Comparison of ENCODE assay signal across 17 cellular contexts in the genomic region with DNA sequence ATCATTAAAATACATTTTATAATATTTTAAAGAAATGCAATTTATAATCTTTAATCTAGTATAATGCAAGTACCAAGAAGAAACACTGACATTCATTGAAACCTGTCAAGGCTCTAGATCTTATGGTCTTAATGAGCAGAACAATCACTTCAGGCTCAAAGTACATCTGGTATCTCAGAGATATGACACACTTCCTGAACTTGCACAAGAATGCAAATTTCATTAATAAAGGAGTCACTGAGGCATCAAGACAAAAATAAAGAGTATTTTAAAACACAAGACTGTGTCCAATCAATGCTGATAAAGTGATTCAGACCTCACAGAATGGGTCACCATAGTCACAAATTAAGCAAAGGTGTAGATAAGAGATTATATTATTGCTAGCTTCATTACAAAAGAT.
A peak's percentile ranks its signal among the peaks of the same experiment; 100 is the strongest.
DNase-seq lines count a peak whose midpoint lies in the region; ATAC-seq and TF ChIP-seq lines count a peak whose summit lies in the region.
"Had no signal": no experiment of that assay in that cellular context is flagged by ENCODE, and none has a peak within 500 bp of the region (broad histone marks: within the 10 kb centered on the region; RNA-seq: fewer than 3 reads in every experiment).

No MANE protein-coding gene starts in this region.

- H3K9ac ChIP-seq in BLaER1 treated with 17β-estradiol and CSF1 and Interleukin-3, amounts not matched to agents 10 nM and 100 nM: no peak overlapping the region
- H3K9ac ChIP-seq: KMS-11 had no signal

- H3K4me2 ChIP-seq in BLaER1 treated with 17β-estradiol and CSF1 and Interleukin-3, amounts not matched to agents 10 nM and 100 nM: peak overlapping the region in 7 of 11 experiments; percentile 1 to 63 (median 44); a peak in 9 of 22 replicates
- H3K4me2 ChIP-seq: KMS-11 had no signal

- TF ChIP-seq POLR2A in ovary (IDR thresholded peaks at IDR 0.05): no peak

- no peaks in the 10 kb centered on the region for H3K36me3 ChIP-seq in BLaER1 treated with 17β-estradiol and CSF1 and Interleukin-3, amounts not matched to agents 10 nM and 100 nM
- H3K36me3 ChIP-seq in ovary (no peaks in the 10 kb centered on the region), aorta (ENCODE audit: control insufficient read depth in 1 of 2, insufficient read depth in 2 of 2, low read length in 1 of 2) (no peaks in the 10 kb centered on the region)
- H3K36me3 ChIP-seq: MG63 had no signal

- no peak overlapping the region for H3K4me3 ChIP-seq in BLaER1 treated with 17β-estradiol and CSF1 and Interleukin-3, amounts not matched to agents 10 nM and 100 nM
- no peak overlapping the region for H3K4me3 ChIP-seq in choroid plexus epithelial cell (ENCODE audit: low read depth, low read length)
- H3K4me3 ChIP-seq in ovary: no peak overlapping the region
- no peak overlapping the region for H3K4me3 ChIP-seq in aorta (ENCODE audit: low read length in 2 of 2)
- H3K4me3 ChIP-seq: MG63 had no signal

- DNase-seq in M059J (ENCODE audit: low read depth) (peak; percentile 17), choroid plexus epithelial cell (ENCODE audit: low read depth) (peak; percentile 12), glomerular endothelial cell (ENCODE audit: extremely low read depth, low read depth, low spot score) (peak; percentile 31), ovary (no peak), aorta (no peak), NCI-H82 (lab: John Stamatoyannopoulos, UW) (no peak)
- DNase-seq: Caco-2, GDM1, MG63, NCI-H1417, NCI-H1930, NCI-H2171 treated with DMSO at 0.1 percent for 48 hours, NCI-H510A, SHP77 treated with DMSO at 0.1 percent for 48 hours had no signal

- H3K27ac ChIP-seq in BLaER1 treated with 17β-estradiol and CSF1 and Interleukin-3, amounts not matched to agents 10 nM and 100 nM: peak overlapping the region in 5 of 11 experiments; percentile 28 to 63 (median 41); a peak in 9 of 22 replicates
- H3K27ac ChIP-seq in ovary (no peak overlapping the region), aorta (ENCODE audit: low read depth in 1 of 2, low read length in 2 of 2) (no peak overlapping the region)
- H3K27ac ChIP-seq: KMS-11 had no signal

- TF ChIP-seq CTCF in choroid plexus epithelial cell (conservative IDR thresholded peaks at IDR 0.05; ENCODE audit: low read depth, low read length) (no peak), ovary (IDR thresholded peaks at IDR 0.05) (no peak)

- H4K20me1 ChIP-seq in BLaER1 treated with 17β-estradiol and CSF1 and Interleukin-3, amounts not matched to agents 10 nM and 100 nM: no peaks in the 10 kb centered on the region

- intact Hi-C loops in ovary (cut with DNase I): loop anchor here in 1 of 4 donors (5.0 kb wide), 1 partner anchor 133 kb away; no protein-coding TSS in a partner anchor
- intact Hi-C loops in aorta (cut with DNase I): no loop called here

- ATAC-seq in aorta (ENCODE audit: low FRiP score) (no peak), HG02884 (IDR thresholded peaks at IDR 0.05; ENCODE audit: unreplicated experiment) (no peak)

- no peak for TF ChIP-seq EP300 in ovary (IDR thresholded peaks at IDR 0.05)

- peaks cover 0 to 21% (median 3%) of the 10 kb centered on the region in 10 experiments; a peak in 9 of 20 replicates for H3K4me1 ChIP-seq in BLaER1 treated with 17β-estradiol and CSF1 and Interleukin-3, amounts not matched to agents 10 nM and 100 nM
- H3K4me1 ChIP-seq in ovary (ENCODE audit: insufficient read depth) (no peaks in the 10 kb centered on the region), aorta (ENCODE audit: control insufficient read depth in 1 of 2, insufficient read depth in 2 of 2, low read length in 2 of 2) (no peaks in the 10 kb centered on the region)
- H3K4me1 ChIP-seq: Caco-2 had no signal

- H3K9me3 ChIP-seq in BLaER1 treated with 17β-estradiol and CSF1 and Interleukin-3, amounts not matched to agents 10 nM and 100 nM (replicated peaks in 1 of 11): peaks cover 0 to 18% (median 0%) of the 10 kb centered on the region in 11 experiments; a peak in 6 of 22 replicates
- H3K9me3 ChIP-seq in ovary (peaks cover 0 to 5% of the 10 kb centered on the region in 2 donors), aorta (ENCODE audit: control insufficient read depth, low read length) (no peaks in the 10 kb centered on the region)
- H3K9me3 ChIP-seq: Caco-2, MG63 had no signal

- H3K27me3 ChIP-seq in BLaER1 treated with 17β-estradiol and CSF1 and Interleukin-3, amounts not matched to agents 10 nM and 100 nM: no peaks in the 10 kb centered on the region
- H3K27me3 ChIP-seq in ovary (no peaks in the 10 kb centered on the region), aorta (ENCODE audit: control insufficient read depth in 1 of 2, insufficient read depth in 2 of 2, low read length in 1 of 2) (no peaks in the 10 kb centered on the region)
- H3K27me3 ChIP-seq: MG63 had no signal

Comparison
In these comparisons a context has a peak if more than half of its experiments do, and no peak if none do; other contexts are left out.
1. DNase-seq: peak in M059J (single experiment), choroid plexus epithelial cell (single experiment) and glomerular endothelial cell (single experiment); none in ovary (0 of 5), aorta (0 of 2) and NCI-H82 (single experiment).